ENCODE assay signal across 2 cellular contexts in the genomic region with DNA sequence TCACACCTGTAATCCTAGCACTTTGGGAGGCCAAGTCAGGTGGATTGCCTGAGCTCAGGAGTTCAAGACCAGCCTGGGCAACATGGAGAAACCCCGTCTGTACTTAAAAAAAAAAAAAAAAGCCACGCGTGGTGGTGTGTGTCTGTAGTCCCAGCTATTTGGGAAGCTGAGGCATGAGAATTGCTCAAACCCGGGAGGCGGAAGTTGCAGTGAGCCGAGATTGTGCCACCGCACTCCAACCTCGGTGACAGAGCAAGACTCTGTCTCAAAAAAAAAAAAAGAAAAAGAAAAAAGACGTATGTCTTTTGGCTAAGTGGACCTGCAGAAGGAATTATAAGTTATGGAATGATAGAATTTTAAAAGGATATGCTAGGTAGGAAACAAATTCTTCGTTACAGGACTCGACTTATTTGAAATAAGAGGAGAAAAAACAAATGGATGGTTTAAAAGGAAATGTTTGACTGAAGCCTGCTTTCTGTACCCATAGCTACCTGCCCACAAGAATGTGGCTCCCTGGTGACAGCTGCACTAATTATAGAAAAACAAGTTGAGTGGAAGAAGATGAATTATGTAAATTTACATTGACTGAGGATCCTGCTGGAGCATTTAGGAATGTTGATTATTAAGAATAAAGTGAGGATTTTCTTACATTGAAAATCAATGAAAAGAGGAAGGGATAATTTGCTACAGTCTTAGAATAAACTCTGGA.
TF ChIP-seq lines count a peak whose summit lies in the region.

No MANE protein-coding gene starts in this region.

TF ChIP-seq in SK-N-SH, 30 proteins besides CTCF, POLR2A, EP300 and RAD21 (continued from another document):
- TF ChIP-seq SMC3 (IDR thresholded peaks at IDR 0.05; ENCODE audit: low read depth, low read length) (no peak), FOSL2 (IDR thresholded peaks at IDR 0.05; ENCODE audit: borderline replicate concordance, low read depth) (no peak), TEAD4 (IDR thresholded peaks at IDR 0.05; ENCODE audit: borderline replicate concordance, insufficient read depth) (no peak)

TF ChIP-seq in SK-N-SH treated with all-trans-retinoic acid at 6 μM for 48 hours, 23 proteins besides CTCF, POLR2A, EP300 and RAD21 (continued from another document):
- TF ChIP-seq TCF4 (CRISPR knock-in tag; IDR thresholded peaks at IDR 0.05; ENCODE audit: borderline replicate concordance) (no peak), TOX (CRISPR knock-in tag; IDR thresholded peaks at IDR 0.05; ENCODE audit: borderline replicate concordance) (no peak), ISL1 (CRISPR knock-in tag; IDR thresholded peaks at IDR 0.05) (no peak), ZNF8 (CRISPR knock-in tag; IDR thresholded peaks at IDR 0.05) (no peak), ZFP30 (CRISPR knock-in tag; IDR thresholded peaks at IDR 0.05) (no peak), ESRRG (CRISPR knock-in tag; IDR thresholded peaks at IDR 0.05) (no peak), ARNTL (CRISPR knock-in tag; IDR thresholded peaks at IDR 0.05; ENCODE audit: borderline replicate concordance, low read depth) (no peak), PPARA (CRISPR knock-in tag; IDR thresholded peaks at IDR 0.05; ENCODE audit: borderline replicate concordance) (no peak)
- TF ChIP-seq, protein P1, sequence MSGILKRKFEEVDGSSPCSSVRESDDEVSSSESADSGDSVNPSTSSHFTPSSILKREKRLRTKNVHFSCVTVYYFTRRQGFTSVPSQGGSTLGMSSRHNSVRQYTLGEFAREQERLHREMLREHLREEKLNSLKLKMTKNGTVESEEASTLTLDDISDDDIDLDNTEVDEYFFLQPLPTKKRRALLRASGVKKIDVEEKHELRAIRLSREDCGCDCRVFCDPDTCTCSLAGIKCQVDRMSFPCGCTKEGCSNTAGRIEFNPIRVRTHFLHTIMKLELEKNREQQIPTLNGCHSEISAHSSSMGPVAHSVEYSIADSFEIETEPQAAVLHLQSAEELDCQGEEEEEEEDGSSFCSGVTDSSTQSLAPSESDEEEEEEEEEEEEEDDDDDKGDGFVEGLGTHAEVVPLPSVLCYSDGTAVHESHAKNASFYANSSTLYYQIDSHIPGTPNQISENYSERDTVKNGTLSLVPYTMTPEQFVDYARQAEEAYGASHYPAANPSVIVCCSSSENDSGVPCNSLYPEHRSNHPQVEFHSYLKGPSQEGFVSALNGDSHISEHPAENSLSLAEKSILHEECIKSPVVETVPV (CRISPR knock-in tag; IDR thresholded peaks at IDR 0.05) = no peak
TF ChIP-seq in SK-N-SH treated with all-trans-retinoic acid at 6 μM for 48 hours: peak in this region for 0.
